20 cellular contexts compared by ENCODE assay signal in genomic region chr9:3490957-3491356, GRCh38. TPM values are rescaled to one million over a fixed set of nuclear protein-coding genes. Genes with fewer than 3 reads are reported as not detected.
DNase-seq lines count a peak whose midpoint lies in the region; ATAC-seq and TF ChIP-seq lines count a peak whose summit lies in the region.
"Had no signal": no experiment of that assay in that cellular context is flagged by ENCODE, and none has a peak within 500 bp of the region (broad histone marks: within the 10 kb centered on the region; RNA-seq: fewer than 3 reads in every experiment).

No MANE protein-coding gene starts in this region.

- peaks cover 2 to 4% of the 10 kb centered on the region in 2 donors for H3K36me3 Mint-ChIP-seq in CD14-positive monocyte

- intact Hi-C loops in left colon (cut with DNase I, micrococcal nuclease) = no loop called here
- intact Hi-C loops in CD14-positive monocyte (cut with micrococcal nuclease) = no loop called here

- peaks cover 0 to 3% (median 0%) of the 10 kb centered on the region in 3 donors for H3K27me3 Mint-ChIP-seq in CD14-positive monocyte (ENCODE audit: low read depth in 3 of 3)
- H3K27me3 Mint-ChIP-seq: IgD-negative memory B cell had no signal

- no peak overlapping the region for H3K27ac Mint-ChIP-seq in CD14-positive monocyte
- H3K27ac Mint-ChIP-seq: CD8-positive, alpha-beta T cell; IgD-negative memory B cell had no signal

- no peak for TF ChIP-seq CTCF in CD14-positive monocyte (IDR thresholded peaks at IDR 0.05)

- DNase-seq in DMS53 treated with DMSO at 0.1 percent for 48 hours (lab: John Stamatoyannopoulos, UW; ENCODE audit: unreplicated experiment) (peak; percentile 12), NCI-H146 treated with DMSO at 0.1 percent for 48 hours (lab: John Stamatoyannopoulos, UW; ENCODE audit: unreplicated experiment) (peak; percentile 76), NCI-H748 treated with DMSO at 0.1 percent for 48 hours (lab: John Stamatoyannopoulos, UW) (peak; percentile 27), left colon (no peak), GOT3 (lab: John Stamatoyannopoulos, UW) (no peak), NCI-H226 (no peak), CD14-positive monocyte (ENCODE audit: low spot score) (no peak)
- DNase-seq: AML-193; CD8-positive, alpha-beta T cell; DMS 273 treated with DMSO at 0.1 percent for 48 hours; NCI-H1048; NCI-H1436 treated with DMSO at 0.1 percent for 48 hours; NCI-H2029 treated with DMSO at 0.1 percent for 48 hours; NCI-H2171; NCI-H345; NCI-H524; Peyer's patch; SIG-M5 had no signal

- H3K4me1 Mint-ChIP-seq in CD14-positive monocyte = peaks cover 4% of the 10 kb centered on the region

- H3K9me3 Mint-ChIP-seq in CD14-positive monocyte = peaks cover 0 to 2% (median 0%) of the 10 kb centered on the region in 7 donors
- H3K9me3 Mint-ChIP-seq: CD8-positive, alpha-beta T cell had no signal

- ATAC-seq in left colon = peak; percentile 67
- ATAC-seq: A549; CD8-positive, alpha-beta T cell had no signal

- H3K4me3 Mint-ChIP-seq in CD14-positive monocyte = no peak overlapping the region
- H3K4me3 Mint-ChIP-seq: CD8-positive, alpha-beta T cell; IgD-negative memory B cell had no signal

RNA-seq across cellular contexts. Expression of gene RFX3, which starts 34.8 kb away (rescaled TPM):
- total RNA-seq in left colon = 10 to 100 TPM in 1 of 2 donors, 1 to 10 TPM in 1; 8.4 to 10.6 TPM
- polyA plus RNA-seq in CD14-positive monocyte = 1 to 10 TPM; 1.7 to 3.2 TPM

Comparison
In these comparisons a context has a peak if more than half of its experiments do, and no peak if none do; other contexts are left out.
1. DNase-seq: peak in DMS53 treated with DMSO at 0.1 percent for 48 hours (single experiment), NCI-H146 treated with DMSO at 0.1 percent for 48 hours (single experiment) and NCI-H748 treated with DMSO at 0.1 percent for 48 hours (single experiment); none in left colon (0 of 2), GOT3 (single experiment), NCI-H226 (single experiment) and CD14-positive monocyte (single experiment).